Comparison of ENCODE assay signal across 17 cellular contexts in the genomic region with DNA sequence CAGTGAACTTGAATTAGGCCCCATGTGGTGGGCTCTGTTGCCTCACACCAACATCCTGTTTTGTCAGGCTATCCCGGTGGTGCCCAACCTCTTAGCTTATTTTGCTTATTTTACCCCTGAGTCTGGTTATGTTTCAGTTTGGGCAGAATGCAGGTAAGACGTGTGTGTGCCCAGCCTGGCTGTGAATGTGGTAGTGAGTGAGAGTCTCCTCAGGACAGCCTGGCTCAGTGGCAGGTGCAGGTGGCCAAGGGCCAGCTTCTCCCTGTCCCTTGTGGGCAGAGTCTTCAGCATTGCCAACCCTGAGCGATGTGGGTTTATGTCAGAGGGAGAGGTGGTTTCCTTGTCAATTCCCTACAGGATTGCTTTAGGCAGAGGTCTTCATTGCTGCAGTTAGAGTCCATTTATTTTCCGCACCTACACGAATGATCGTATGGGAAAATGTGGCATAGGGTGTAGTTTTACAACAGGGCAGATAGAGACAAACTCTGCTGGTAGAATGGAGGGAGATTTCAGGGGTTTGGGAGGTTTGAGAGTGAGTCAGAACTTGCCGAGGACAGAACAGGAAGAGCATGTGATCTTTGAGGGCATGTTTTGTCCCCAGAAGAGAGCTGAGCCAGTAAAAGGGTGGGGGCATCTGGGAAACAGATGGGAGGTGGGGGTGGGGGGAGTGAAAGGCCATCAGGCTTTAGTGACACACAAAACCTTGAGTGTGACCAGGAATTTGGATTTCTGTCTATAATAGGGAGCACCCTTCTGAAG.
"Had no signal": no experiment of that assay in that cellular context is flagged by ENCODE, and none has a peak within 500 bp of the region (broad histone marks: within the 10 kb centered on the region; RNA-seq: fewer than 3 reads in every experiment).

No MANE protein-coding gene starts in this region.

- H3K36me3 ChIP-seq: left ventricle myocardium inferior, right atrium auricular region had no signal

- H3K4me1 ChIP-seq: body of pancreas, left ventricle myocardium inferior, right atrium auricular region had no signal

- ATAC-seq: body of pancreas; natural killer cell treated with Interleukin-12 subunit alpha and Interleukin-12 subunit beta and Interleukin-15 and Interleukin-18, amount 100 ng/mL, for 72 hours; stimulated activated naive CD8-positive, alpha-beta T cell treated with anti-CD3 and anti-CD28 coated beads, Interleukin-15, Interleukin-2, amounts not matched to agents 100 U/mL and 50 U/mL, for 24 hours had no signal

- DNase-seq: activated CD4-positive, alpha-beta T cell treated with anti-CD3 and anti-CD28 coated beads, Interleukin-2, amount 50 U/mL, for 1 hour; activated CD8-positive, alpha-beta memory T cell treated with anti-CD3 and anti-CD28 coated beads for 24 hours; activated gamma-delta T cell treated with Interleukin-2 at 50 U/mL for 16 hours; amniotic stem cell; body of pancreas; effector CD4-positive, alpha-beta T cell; islet precursor cell; left ventricle myocardium inferior; mesendoderm; small intestine; stimulated activated CD4-positive, alpha-beta T cell treated with anti-CD3 and anti-CD28 coated beads, Interleukin-4, amount 100 ng/mL, for 4 hours; stimulated activated CD8-positive, alpha-beta memory T cell treated with anti-CD3 and anti-CD28 coated beads, Interleukin-4, amount 100 ng/mL, for 48 hours; stimulated activated naive CD8-positive, alpha-beta T cell treated with anti-CD3 and anti-CD28 coated beads, Interleukin-15, Interleukin-2, amounts not matched to agents 100 U/mL and 50 U/mL, for 24 hours; SW 1271 had no signal

- H3K27ac ChIP-seq: body of pancreas, left ventricle myocardium inferior, right atrium auricular region had no signal

- H3K4me3 ChIP-seq: body of pancreas, coronary artery, left ventricle myocardium inferior, right atrium auricular region had no signal

- H3K27me3 ChIP-seq: body of pancreas, right atrium auricular region had no signal

- H3K9me3 ChIP-seq: body of pancreas, left ventricle myocardium inferior, right atrium auricular region had no signal

- FAIRE-seq: small intestine had no signal
